Comparison of ENCODE assay signal across 24 cellular contexts in the genomic region with DNA sequence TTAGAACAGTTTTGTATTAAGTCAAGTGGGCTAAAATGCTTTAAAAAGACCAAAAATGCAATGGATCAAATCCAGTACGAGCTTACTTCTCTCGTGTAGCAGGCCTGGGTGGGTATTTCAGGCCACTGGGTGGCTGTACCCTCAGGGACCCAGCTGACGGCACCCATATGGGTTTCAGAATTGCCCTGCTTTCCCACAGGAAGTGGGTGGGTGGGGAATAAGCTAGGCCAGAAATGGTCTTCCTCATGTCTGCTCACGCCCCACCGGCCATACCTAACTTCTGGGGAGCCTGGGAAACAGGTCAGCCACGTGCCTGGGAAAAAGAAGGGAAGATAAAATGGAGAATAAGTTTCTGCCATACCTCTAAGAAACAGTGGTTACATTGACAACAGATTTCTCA. TPM values are rescaled to one million over a fixed set of nuclear protein-coding genes. Genes with fewer than 3 reads are reported as not detected.
A peak's percentile ranks its signal among the peaks of the same experiment; 100 is the strongest.
DNase-seq lines count a peak whose midpoint lies in the region; ATAC-seq, FAIRE-seq and TF ChIP-seq lines count a peak whose summit lies in the region.
"Had no signal": no experiment of that assay in that cellular context is flagged by ENCODE, and none has a peak within 500 bp of the region (broad histone marks: within the 10 kb centered on the region; RNA-seq: fewer than 3 reads in every experiment).

No MANE protein-coding gene starts in this region.

- H3K9me3 ChIP-seq in DOHH2 (ENCODE audit: control insufficient read depth, insufficient read depth, low read length) (no peaks in the 10 kb centered on the region), suprapubic skin (no peaks in the 10 kb centered on the region)
- H3K9me3 ChIP-seq: thyroid gland had no signal

- no peak for TF ChIP-seq CTCF in DOHH2 (IDR thresholded peaks at IDR 0.05; ENCODE audit: low read depth, low read length, poor library complexity, severe bottlenecking)
- no peak for TF ChIP-seq CTCF in activated B cell treated with CpG ODN at 0.5 μM for 24 hours (IDR thresholded peaks at IDR 0.05)
- no peak for TF ChIP-seq CTCF in suprapubic skin (IDR thresholded peaks at IDR 0.05)

- peak overlapping the region; percentile 27 for H3K4me2 ChIP-seq in DOHH2 (ENCODE audit: low read length)
- H3K4me2 ChIP-seq: hepatocyte had no signal

- 61% methylated on average over 6 of the region's 6 CpGs for WGBS in suprapubic skin

- POLR2A ChIA-PET in activated B cell treated with CpG ODN at 0.5 μM for 24 hours (lab: Charles Lee) = interaction anchor here (0.7 to 8.2 kb wide), 17 partner anchors 8 to 298 kb away, joined by 3 to 121 read pairs (median 7); a partner anchor contains a TSS

- no peaks in the 10 kb centered on the region for H3K9me3 Mint-ChIP-seq in activated B cell treated with CpG ODN at 0.5 μM for 24 hours
- H3K9me3 Mint-ChIP-seq in naive B cell = no peaks in the 10 kb centered on the region

- peak overlapping the region; percentile 87 for H3K27ac Mint-ChIP-seq in activated B cell treated with CpG ODN at 0.5 μM for 24 hours
- H3K27ac Mint-ChIP-seq in naive B cell = peak overlapping the region in 3 of 6 donors; percentile 7 to 88 (median 39)

- no peak for FAIRE-seq in GM19239 (lab: Jason Lieb, UNC)

- DNase-seq in GM19239 (ENCODE audit: insufficient read length, low spot score) (peak; percentile 7), activated B cell treated with CpG ODN at 0.5 μM for 24 hours (no peak), naive B cell (no peak), suprapubic skin (ENCODE audit: low spot score in 2 of 2) (no peak), foreskin melanocyte (no peak)
- DNase-seq: activated CD4-positive, alpha-beta T cell treated with anti-CD3 and anti-CD28 coated beads for 1 hour; activated T-cell treated with anti-CD3 and anti-CD28 coated beads, Interleukin-2, amount 50 U/mL, for 48 hours; caudate nucleus; effector CD8-positive, alpha-beta T cell; GDM1; GM23248; KG1; midbrain; NCI-H1436; NCI-H2227 treated with DMSO at 0.1 percent for 48 hours; nucleus accumbens; Right ventricle myocardium superior; stimulated activated CD4-positive, alpha-beta T cell treated with anti-CD3 and anti-CD28 coated beads, Interleukin-2, amount 100 ng/mL, for 48 hours had no signal

- H3K4me3 ChIP-seq in DOHH2 (ENCODE audit: low read length) (no peak overlapping the region), suprapubic skin (no peak overlapping the region)
- H3K4me3 ChIP-seq: GM23248, hepatocyte, thyroid gland had no signal

- peaks cover 51% of the 10 kb centered on the region for H3K4me1 Mint-ChIP-seq in activated B cell treated with CpG ODN at 0.5 μM for 24 hours
- peaks cover 34 to 55% (median 35%) of the 10 kb centered on the region in 3 donors for H3K4me1 Mint-ChIP-seq in naive B cell

- TF ChIP-seq POLR2A in suprapubic skin (IDR thresholded peaks at IDR 0.05) = no peak

- intact Hi-C loops in activated B cell treated with CpG ODN at 0.5 μM for 24 hours (cut with micrococcal nuclease) = loop anchor here (5.0 to 10.0 kb wide), 2 partner anchors 393 to 809 kb away; a partner anchor contains a TSS

- H4K20me1 ChIP-seq in DOHH2 (ENCODE audit: control insufficient read depth, insufficient read depth, low read depth, low read length) = no peaks in the 10 kb centered on the region

- H3K27me3 Mint-ChIP-seq in activated B cell treated with CpG ODN at 0.5 μM for 24 hours (no peaks in the 10 kb centered on the region), naive B cell (no peaks in the 10 kb centered on the region)

- peak; percentile 23 for ATAC-seq in activated B cell treated with CpG ODN at 0.5 μM for 24 hours (ENCODE audit: low read depth)
- ATAC-seq in naive B cell (ENCODE audit: low read depth in 2 of 2) = peak; percentile 46 to 68
- no peak for ATAC-seq in GM18520 (IDR thresholded peaks at IDR 0.05; ENCODE audit: unreplicated experiment)
- no peak for ATAC-seq in HG02852 (IDR thresholded peaks at IDR 0.05; ENCODE audit: unreplicated experiment)
- ATAC-seq: sciatic nerve had no signal

- TF ChIP-seq EP300 in suprapubic skin (IDR thresholded peaks at IDR 0.05) = no peak

- H3K4me1 ChIP-seq in DOHH2 (ENCODE audit: control insufficient read depth, low read length) = peaks cover 55% of the 10 kb centered on the region
- H3K4me1 ChIP-seq in suprapubic skin = no peaks in the 10 kb centered on the region

- H3K36me3 Mint-ChIP-seq in activated B cell treated with CpG ODN at 0.5 μM for 24 hours (ENCODE audit: low read depth) (peaks cover 11% of the 10 kb centered on the region), naive B cell (peaks cover 9 to 10% of the 10 kb centered on the region in 2 donors)

- H3F3A ChIP-seq in DOHH2 (ENCODE audit: control insufficient read depth, insufficient read depth) = peaks cover 9% of the 10 kb centered on the region

- H3K27ac ChIP-seq in DOHH2 (ENCODE audit: low read depth, low read length) (no peak overlapping the region), suprapubic skin (no peak overlapping the region)
- H3K27ac ChIP-seq: GM23248, hepatocyte, thyroid gland had no signal

- H3K9me2 ChIP-seq in DOHH2 (replicated peaks; ENCODE audit: control insufficient read depth, low read length) = no peaks in the 10 kb centered on the region

- H3K36me3 ChIP-seq in DOHH2 (ENCODE audit: control insufficient read depth, low read length) (peaks cover 15% of the 10 kb centered on the region), suprapubic skin (no peaks in the 10 kb centered on the region)
- H3K36me3 ChIP-seq: thyroid gland had no signal

- peak overlapping the region; percentile 66 for H3K4me3 Mint-ChIP-seq in activated B cell treated with CpG ODN at 0.5 μM for 24 hours
- peak overlapping the region in 5 of 8 donors; percentile 32 to 76 (median 60) for H3K4me3 Mint-ChIP-seq in naive B cell

- no peaks in the 10 kb centered on the region for H3K27me3 ChIP-seq in DOHH2 (ENCODE audit: control insufficient read depth, low read length)
- H3K27me3 ChIP-seq in suprapubic skin = no peaks in the 10 kb centered on the region
- H3K27me3 ChIP-seq: hepatocyte, thyroid gland had no signal

- CTCF ChIA-PET in activated B cell treated with CpG ODN at 0.5 μM for 24 hours (lab: Charles Lee) = interaction anchor here (1.1 to 2.4 kb wide), 3 partner anchors 11 to 36 kb away, joined by 4 to 6 read pairs (median 5); no protein-coding TSS in a partner anchor

- H3K79me2 ChIP-seq in DOHH2 (ENCODE audit: control insufficient read depth, low read length) = peaks cover 12% of the 10 kb centered on the region

RNA-seq across cellular contexts. Expression of a gene that starts 20.3 kb away (rescaled TPM):
- total RNA-seq in activated B cell treated with CpG ODN at 0.5 μM for 24 hours (63.2 and 65.5 TPM in 2 replicates), suprapubic skin (10 to 100 TPM in 1 of 4 donors, 1 to 10 TPM in 3; 2.8 to 12.2 (median 3.0) TPM)
- 10 to 100 TPM; 49.4 to 92.1 (median 65.5) TPM for polyA plus RNA-seq in naive B cell (ENCODE audit: low read depth in 6 of 6)

Comparison
In these comparisons a context has a peak if more than half of its experiments do, and no peak if none do; other contexts are left out.
1. ATAC-seq: peak in activated B cell treated with CpG ODN at 0.5 μM for 24 hours (single experiment) and naive B cell (2 of 2); none in GM18520 (single experiment) and HG02852 (single experiment).